In genomic region chr2:102421890-102422759, GRCh38 we compare ENCODE assay signal across 1 cellular context.
TF ChIP-seq lines count a peak whose summit lies in the region.

No MANE protein-coding gene starts in this region.

TF ChIP-seq in K562, 482 proteins besides CTCF, POLR2A, EP300 and RAD21 (continued from another document and continues in another):
- TF ChIP-seq MITF (IDR thresholded peaks at IDR 0.05) (peak; percentile 93), ZNF133 (CRISPR knock-in tag; IDR thresholded peaks at IDR 0.05) (no peak), ZNF764 (CRISPR knock-in tag; IDR thresholded peaks at IDR 0.05; ENCODE audit: low read depth) (no peak), ZBTB26 (CRISPR knock-in tag; IDR thresholded peaks at IDR 0.05) (no peak), POLR2AphosphoS2 (IDR thresholded peaks at IDR 0.05; ENCODE audit: low read length) (no peak), SMARCA4 (IDR thresholded peaks at IDR 0.05) (peak; percentile 70; the same call in 1 of the 2 replicates), ADNP (tag; IDR thresholded peaks at IDR 0.05) (no peak), TBP (optimal IDR thresholded peaks at IDR 0.05; ENCODE audit: low read depth, low read length) (no peak), ZC3H8 (IDR thresholded peaks at IDR 0.05) (no peak), PHF21A (IDR thresholded peaks at IDR 0.05; ENCODE audit: borderline replicate concordance, low read depth) (no peak), ZKSCAN1 (IDR thresholded peaks at IDR 0.05; ENCODE audit: low read depth, low read length) (no peak), HSF4 (CRISPR knock-in tag; IDR thresholded peaks at IDR 0.05; ENCODE audit: borderline replicate concordance) (no peak), ZC3H11A (IDR thresholded peaks at IDR 0.05; ENCODE audit: low read depth, low read length) (no peak), FOXK2 (conservative IDR thresholded peaks at IDR 0.05 in 1 of 2, IDR thresholded peaks at IDR 0.05 in 1 of 2; ENCODE audit: low read depth in 2 of 2) (no peak), XRCC3 (IDR thresholded peaks at IDR 0.05) (no peak), TGIF2 (CRISPR knock-in tag; IDR thresholded peaks at IDR 0.05) (no peak), KDM5B (IDR thresholded peaks at IDR 0.05; ENCODE audit: insufficient replicate concordance, low read depth, low read length) (no peak), NFYB (IDR thresholded peaks at IDR 0.05; ENCODE audit: extremely low read depth, insufficient read length) (no peak), U2AF1 (optimal IDR thresholded peaks at IDR 0.05; ENCODE audit: low read depth, low read length) (no peak), ZBTB8A (IDR thresholded peaks at IDR 0.05; ENCODE audit: partially characterized antibody) (no peak), E4F1 (CRISPR knock-in tag; IDR thresholded peaks at IDR 0.05; ENCODE audit: borderline replicate concordance) (no peak), MCM5 (IDR thresholded peaks at IDR 0.05; ENCODE audit: low read depth) (no peak), BHLHE40 (IDR thresholded peaks at IDR 0.05; ENCODE audit: low read length) (peak; percentile 90), JUN (IDR thresholded peaks at IDR 0.05; ENCODE audit: borderline replicate concordance, low read depth, low read length) (no peak), JUN (CRISPR knock-in tag; IDR thresholded peaks at IDR 0.05; ENCODE audit: borderline replicate concordance) (no peak), TCF3 (CRISPR knock-in tag; IDR thresholded peaks at IDR 0.05) (peak; percentile 79), EGR1 (conservative IDR thresholded peaks at IDR 0.05) (no peak)
- TF ChIP-seq, protein P1, sequence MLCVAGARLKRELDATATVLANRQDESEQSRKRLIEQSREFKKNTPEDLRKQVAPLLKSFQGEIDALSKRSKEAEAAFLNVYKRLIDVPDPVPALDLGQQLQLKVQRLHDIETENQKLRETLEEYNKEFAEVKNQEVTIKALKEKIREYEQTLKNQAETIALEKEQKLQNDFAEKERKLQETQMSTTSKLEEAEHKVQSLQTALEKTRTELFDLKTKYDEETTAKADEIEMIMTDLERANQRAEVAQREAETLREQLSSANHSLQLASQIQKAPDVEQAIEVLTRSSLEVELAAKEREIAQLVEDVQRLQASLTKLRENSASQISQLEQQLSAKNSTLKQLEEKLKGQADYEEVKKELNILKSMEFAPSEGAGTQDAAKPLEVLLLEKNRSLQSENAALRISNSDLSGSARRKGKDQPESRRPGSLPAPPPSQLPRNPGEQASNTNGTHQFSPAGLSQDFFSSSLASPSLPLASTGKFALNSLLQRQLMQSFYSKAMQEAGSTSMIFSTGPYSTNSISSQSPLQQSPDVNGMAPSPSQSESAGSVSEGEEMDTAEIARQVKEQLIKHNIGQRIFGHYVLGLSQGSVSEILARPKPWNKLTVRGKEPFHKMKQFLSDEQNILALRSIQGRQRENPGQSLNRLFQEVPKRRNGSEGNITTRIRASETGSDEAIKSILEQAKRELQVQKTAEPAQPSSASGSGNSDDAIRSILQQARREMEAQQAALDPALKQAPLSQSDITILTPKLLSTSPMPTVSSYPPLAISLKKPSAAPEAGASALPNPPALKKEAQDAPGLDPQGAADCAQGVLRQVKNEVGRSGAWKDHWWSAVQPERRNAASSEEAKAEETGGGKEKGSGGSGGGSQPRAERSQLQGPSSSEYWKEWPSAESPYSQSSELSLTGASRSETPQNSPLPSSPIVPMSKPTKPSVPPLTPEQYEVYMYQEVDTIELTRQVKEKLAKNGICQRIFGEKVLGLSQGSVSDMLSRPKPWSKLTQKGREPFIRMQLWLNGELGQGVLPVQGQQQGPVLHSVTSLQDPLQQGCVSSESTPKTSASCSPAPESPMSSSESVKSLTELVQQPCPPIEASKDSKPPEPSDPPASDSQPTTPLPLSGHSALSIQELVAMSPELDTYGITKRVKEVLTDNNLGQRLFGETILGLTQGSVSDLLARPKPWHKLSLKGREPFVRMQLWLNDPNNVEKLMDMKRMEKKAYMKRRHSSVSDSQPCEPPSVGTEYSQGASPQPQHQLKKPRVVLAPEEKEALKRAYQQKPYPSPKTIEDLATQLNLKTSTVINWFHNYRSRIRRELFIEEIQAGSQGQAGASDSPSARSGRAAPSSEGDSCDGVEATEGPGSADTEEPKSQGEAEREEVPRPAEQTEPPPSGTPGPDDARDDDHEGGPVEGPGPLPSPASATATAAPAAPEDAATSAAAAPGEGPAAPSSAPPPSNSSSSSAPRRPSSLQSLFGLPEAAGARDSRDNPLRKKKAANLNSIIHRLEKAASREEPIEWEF (CRISPR knock-in tag; IDR thresholded peaks at IDR 0.05): no peak
- TF ChIP-seq, protein P2, sequence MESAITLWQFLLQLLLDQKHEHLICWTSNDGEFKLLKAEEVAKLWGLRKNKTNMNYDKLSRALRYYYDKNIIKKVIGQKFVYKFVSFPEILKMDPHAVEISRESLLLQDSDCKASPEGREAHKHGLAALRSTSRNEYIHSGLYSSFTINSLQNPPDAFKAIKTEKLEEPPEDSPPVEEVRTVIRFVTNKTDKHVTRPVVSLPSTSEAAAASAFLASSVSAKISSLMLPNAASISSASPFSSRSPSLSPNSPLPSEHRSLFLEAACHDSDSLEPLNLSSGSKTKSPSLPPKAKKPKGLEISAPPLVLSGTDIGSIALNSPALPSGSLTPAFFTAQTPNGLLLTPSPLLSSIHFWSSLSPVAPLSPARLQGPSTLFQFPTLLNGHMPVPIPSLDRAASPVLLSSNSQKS (CRISPR knock-in tag; IDR thresholded peaks at IDR 0.05): no peak
- TF ChIP-seq, protein P3, sequence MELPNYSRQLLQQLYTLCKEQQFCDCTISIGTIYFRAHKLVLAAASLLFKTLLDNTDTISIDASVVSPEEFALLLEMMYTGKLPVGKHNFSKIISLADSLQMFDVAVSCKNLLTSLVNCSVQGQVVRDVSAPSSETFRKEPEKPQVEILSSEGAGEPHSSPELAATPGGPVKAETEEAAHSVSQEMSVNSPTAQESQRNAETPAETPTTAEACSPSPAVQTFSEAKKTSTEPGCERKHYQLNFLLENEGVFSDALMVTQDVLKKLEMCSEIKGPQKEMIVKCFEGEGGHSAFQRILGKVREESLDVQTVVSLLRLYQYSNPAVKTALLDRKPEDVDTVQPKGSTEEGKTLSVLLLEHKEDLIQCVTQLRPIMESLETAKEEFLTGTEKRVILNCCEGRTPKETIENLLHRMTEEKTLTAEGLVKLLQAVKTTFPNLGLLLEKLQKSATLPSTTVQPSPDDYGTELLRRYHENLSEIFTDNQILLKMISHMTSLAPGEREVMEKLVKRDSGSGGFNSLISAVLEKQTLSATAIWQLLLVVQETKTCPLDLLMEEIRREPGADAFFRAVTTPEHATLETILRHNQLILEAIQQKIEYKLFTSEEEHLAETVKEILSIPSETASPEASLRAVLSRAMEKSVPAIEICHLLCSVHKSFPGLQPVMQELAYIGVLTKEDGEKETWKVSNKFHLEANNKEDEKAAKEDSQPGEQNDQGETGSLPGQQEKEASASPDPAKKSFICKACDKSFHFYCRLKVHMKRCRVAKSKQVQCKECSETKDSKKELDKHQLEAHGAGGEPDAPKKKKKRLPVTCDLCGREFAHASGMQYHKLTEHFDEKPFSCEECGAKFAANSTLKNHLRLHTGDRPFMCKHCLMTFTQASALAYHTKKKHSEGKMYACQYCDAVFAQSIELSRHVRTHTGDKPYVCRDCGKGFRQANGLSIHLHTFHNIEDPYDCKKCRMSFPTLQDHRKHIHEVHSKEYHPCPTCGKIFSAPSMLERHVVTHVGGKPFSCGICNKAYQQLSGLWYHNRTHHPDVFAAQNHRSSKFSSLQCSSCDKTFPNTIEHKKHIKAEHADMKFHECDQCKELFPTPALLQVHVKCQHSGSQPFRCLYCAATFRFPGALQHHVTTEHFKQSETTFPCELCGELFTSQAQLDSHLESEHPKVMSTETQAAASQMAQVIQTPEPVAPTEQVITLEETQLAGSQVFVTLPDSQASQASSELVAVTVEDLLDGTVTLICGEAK (IDR thresholded peaks at IDR 0.05): no peak
- TF ChIP-seq, protein P3 (CRISPR knock-in tag; IDR thresholded peaks at IDR 0.05): no peak
- TF ChIP-seq, protein P4, sequence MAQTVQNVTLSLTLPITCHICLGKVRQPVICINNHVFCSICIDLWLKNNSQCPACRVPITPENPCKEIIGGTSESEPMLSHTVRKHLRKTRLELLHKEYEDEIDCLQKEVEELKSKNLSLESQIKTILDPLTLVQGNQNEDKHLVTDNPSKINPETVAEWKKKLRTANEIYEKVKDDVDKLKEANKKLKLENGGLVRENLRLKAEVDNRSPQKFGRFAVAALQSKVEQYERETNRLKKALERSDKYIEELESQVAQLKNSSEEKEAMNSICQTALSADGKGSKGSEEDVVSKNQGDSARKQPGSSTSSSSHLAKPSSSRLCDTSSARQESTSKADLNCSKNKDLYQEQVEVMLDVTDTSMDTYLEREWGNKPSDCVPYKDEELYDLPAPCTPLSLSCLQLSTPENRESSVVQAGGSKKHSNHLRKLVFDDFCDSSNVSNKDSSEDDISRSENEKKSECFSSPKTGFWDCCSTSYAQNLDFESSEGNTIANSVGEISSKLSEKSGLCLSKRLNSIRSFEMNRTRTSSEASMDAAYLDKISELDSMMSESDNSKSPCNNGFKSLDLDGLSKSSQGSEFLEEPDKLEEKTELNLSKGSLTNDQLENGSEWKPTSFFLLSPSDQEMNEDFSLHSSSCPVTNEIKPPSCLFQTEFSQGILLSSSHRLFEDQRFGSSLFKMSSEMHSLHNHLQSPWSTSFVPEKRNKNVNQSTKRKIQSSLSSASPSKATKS (CRISPR knock-in tag; IDR thresholded peaks at IDR 0.05): no peak
- TF ChIP-seq, protein P5, sequence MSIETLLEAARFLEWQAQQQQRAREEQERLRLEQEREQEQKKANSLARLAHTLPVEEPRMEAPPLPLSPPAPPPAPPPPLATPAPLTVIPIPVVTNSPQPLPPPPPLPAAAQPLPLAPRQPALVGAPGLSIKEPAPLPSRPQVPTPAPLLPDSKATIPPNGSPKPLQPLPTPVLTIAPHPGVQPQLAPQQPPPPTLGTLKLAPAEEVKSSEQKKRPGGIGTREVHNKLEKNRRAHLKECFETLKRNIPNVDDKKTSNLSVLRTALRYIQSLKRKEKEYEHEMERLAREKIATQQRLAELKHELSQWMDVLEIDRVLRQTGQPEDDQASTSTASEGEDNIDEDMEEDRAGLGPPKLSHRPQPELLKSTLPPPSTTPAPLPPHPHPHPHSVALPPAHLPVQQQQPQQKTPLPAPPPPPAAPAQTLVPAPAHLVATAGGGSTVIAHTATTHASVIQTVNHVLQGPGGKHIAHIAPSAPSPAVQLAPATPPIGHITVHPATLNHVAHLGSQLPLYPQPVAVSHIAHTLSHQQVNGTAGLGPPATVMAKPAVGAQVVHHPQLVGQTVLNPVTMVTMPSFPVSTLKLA (conservative IDR thresholded peaks at IDR 0.05): peak in 1 of 2 experiments; percentile 57; a peak in 2 of 4 replicates
